ENCODE assay signal across 8 cellular contexts in genomic region chr3:157088506-157089454, GRCh38.
DNase-seq lines count a peak whose midpoint lies in the region; ATAC-seq and TF ChIP-seq lines count a peak whose summit lies in the region.

No MANE protein-coding gene starts in this region.

- H3K36me3 ChIP-seq in colonic mucosa (no peaks in the 10 kb centered on the region), liver (ENCODE audit: control insufficient read depth in 4 of 4, insufficient read depth in 3 of 4, low read depth in 1 of 4, low read length in 3 of 4) (no peaks in the 10 kb centered on the region)

- H3K9ac ChIP-seq in colonic mucosa (ENCODE audit: low read depth in 2 of 2, low read length in 2 of 2) (peak overlapping the region; percentile 88 to 95), liver (ENCODE audit: low read depth in 1 of 2, low read length in 2 of 2) (peak overlapping the region; percentile 85 to 95)

- H3K9me3 Mint-ChIP-seq in WTC11 = no peaks in the 10 kb centered on the region

- peak overlapping the region; percentile 92 for H3K27ac Mint-ChIP-seq in WTC11

- TF ChIP-seq RAD21 in liver (IDR thresholded peaks at IDR 0.05) = peak; percentile 55 to 60

- H3K36me3 Mint-ChIP-seq in WTC11 = no peaks in the 10 kb centered on the region

- POLR2A ChIA-PET in WTC11 (lab: Charles Lee) = interaction anchor here (0.6 to 1.3 kb wide), 10 partner anchors 15 to 554 kb away, joined by 3 to 6 read pairs (median 4); partner anchors contain the start of genes CCNL1 and SSR3

- CTCF ChIA-PET in WTC11 (lab: Charles Lee) = interaction anchor here (0.6 to 2.6 kb wide), 21 partner anchors 9 to 743 kb away, joined by 3 to 21 read pairs (median 5); partner anchors contain the start of genes CCNL1, SSR3 and TIPARP

- H3K27me3 ChIP-seq in colonic mucosa (no peaks in the 10 kb centered on the region), liver (ENCODE audit: control insufficient read depth in 4 of 4, insufficient read depth in 4 of 4, low read length in 3 of 4) (no peaks in the 10 kb centered on the region)

- DNase-seq in 8988T (peak; percentile 88), WTC11 (ENCODE audit: low spot score) (peak; percentile 94), colonic mucosa (peak; percentile 97), NCI-H2081 (lab: John Stamatoyannopoulos, UW) (no peak)
- peak; percentile 89 to 92 for DNase-seq in stimulated activated CD4-positive, alpha-beta T cell treated with anti-CD3 and anti-CD28 coated beads, Interleukin-4, amount 100 ng/mL, for 48 hours (ENCODE audit: low read depth in 2 of 2)

- H3K4me3 ChIP-seq in colonic mucosa (peak overlapping the region; percentile 61), liver (ENCODE audit: low read depth in 1 of 3, low read length in 3 of 3) (peak overlapping the region; percentile 42 to 59 (median 43))

- peak; percentile 69 for TF ChIP-seq POLR2A in GM18951 (IDR thresholded peaks at IDR 0.05; ENCODE audit: extremely low read depth, insufficient read depth, insufficient read length)

- H3K27ac ChIP-seq in colonic mucosa (peak overlapping the region; percentile 100), liver (ENCODE audit: low read depth in 1 of 2, low read length in 2 of 2) (peak overlapping the region; percentile 98 to 100)

- H3K4me1 ChIP-seq in colonic mucosa (peaks cover 8% of the 10 kb centered on the region), liver (ENCODE audit: control insufficient read depth in 4 of 4, insufficient read depth in 4 of 4, low read length in 3 of 4) (peaks cover 3 to 39% (median 20%) of the 10 kb centered on the region in 4 donors)

- intact Hi-C loops in colonic mucosa (cut with DNase I) = loop anchor here (2.0 to 10.0 kb wide), 3 partner anchors 42 to 944 kb away; no protein-coding TSS in a partner anchor

- peak; percentile 69 for ATAC-seq in HG03280 (IDR thresholded peaks at IDR 0.05; ENCODE audit: unreplicated experiment)
- ATAC-seq in WTC11 = peak; percentile 91

- no peak for TF ChIP-seq CTCF in WTC11 (IDR thresholded peaks at IDR 0.05)
- no peak for TF ChIP-seq CTCF in colonic mucosa (IDR thresholded peaks at IDR 0.05)
- peak; percentile 17 for TF ChIP-seq CTCF in liver (IDR thresholded peaks at IDR 0.05; ENCODE audit: low read depth, low read length, missing input control)

- no peaks in the 10 kb centered on the region for H3K9me3 ChIP-seq in colonic mucosa
- H3K9me3 ChIP-seq in liver (ENCODE audit: control insufficient read depth in 4 of 4, low read length in 3 of 4) = no peaks in the 10 kb centered on the region

- under 1% methylated on average over 61 of the region's 61 CpGs for WGBS in liver

- peaks cover 43% of the 10 kb centered on the region for H3K4me1 Mint-ChIP-seq in WTC11

- in situ Hi-C loops in GM18951 (cut with MboI; ENCODE audit: low sequenced_read_pairs, unreplicated experiment) = loop anchor here (25.0 kb wide), 1 partner anchor 551 kb away; no protein-coding TSS in a partner anchor

- H3K4me3 Mint-ChIP-seq in WTC11 = peak overlapping the region; percentile 64

- H3K27me3 Mint-ChIP-seq in WTC11 (ENCODE audit: low read depth) = peaks cover 14% of the 10 kb centered on the region

TF ChIP-seq in WTC11, 78 proteins besides CTCF, POLR2A, EP300 and RAD21 (continues in another document):
- no peak; the same call in 1 of the 2 replicates for TF ChIP-seq NFE2L1 (CRISPR knock-in tag; IDR thresholded peaks at IDR 0.05)
- TF ChIP-seq STAT6 (CRISPR knock-in tag; conservative IDR thresholded peaks at IDR 0.05; ENCODE audit: low read depth) = no peak
- TF ChIP-seq PRDM15 (CRISPR knock-in tag; IDR thresholded peaks at IDR 0.05) = no peak

TF ChIP-seq in liver, 16 proteins besides CTCF, POLR2A, EP300 and RAD21:
- peak; percentile 93 for TF ChIP-seq REST (IDR thresholded peaks at IDR 0.05)
- TF ChIP-seq TAF1 (conservative IDR thresholded peaks at IDR 0.05) = peak; percentile 89
- TF ChIP-seq RXRA (IDR thresholded peaks at IDR 0.05) = peak; percentile 87 to 95
- TF ChIP-seq FOXA2 (IDR thresholded peaks at IDR 0.05) = peak; percentile 20
- TF ChIP-seq ATF3 (IDR thresholded peaks at IDR 0.05) = peak; percentile 38
- TF ChIP-seq EGR1 (IDR thresholded peaks at IDR 0.05; ENCODE audit: low read depth in 2 of 2) = no peak
- peak; percentile 82 for TF ChIP-seq YY1 (IDR thresholded peaks at IDR 0.05)
- peak; percentile 71 for TF ChIP-seq MAX (IDR thresholded peaks at IDR 0.05)
- TF ChIP-seq HNF4A (conservative IDR thresholded peaks at IDR 0.05) = peak; percentile 88 to 92
- peak; percentile 96 for TF ChIP-seq SP1 (IDR thresholded peaks at IDR 0.05)
- peak in 1 of 2 donors; percentile 53 for TF ChIP-seq JUND (IDR thresholded peaks at IDR 0.05)
- peak in 1 of 2 donors; percentile 41 for TF ChIP-seq GABPA (IDR thresholded peaks at IDR 0.05 in 1 of 2, conservative IDR thresholded peaks at IDR 0.05 in 1 of 2)
- peak; percentile 41 for TF ChIP-seq FOXA1 (IDR thresholded peaks at IDR 0.05)
- TF ChIP-seq NR2F2 (IDR thresholded peaks at IDR 0.05) = peak; percentile 88
- TF ChIP-seq ZBTB33 (IDR thresholded peaks at IDR 0.05) = peak; percentile 51
- TF ChIP-seq HNF4G (IDR thresholded peaks at IDR 0.05) = peak; percentile 84

Comparison
In these comparisons a context has a peak if more than half of its experiments do, and no peak if none do; other contexts are left out.
1. DNase-seq: peak in 8988T (single experiment), WTC11 (single experiment), colonic mucosa (single experiment) and stimulated activated CD4-positive, alpha-beta T cell treated with anti-CD3 and anti-CD28 coated beads, Interleukin-4, amount 100 ng/mL, for 48 hours (2 of 2); none in NCI-H2081 (0 of 2).